ENCODE assay signal across 1 cellular context in the genomic region with DNA sequence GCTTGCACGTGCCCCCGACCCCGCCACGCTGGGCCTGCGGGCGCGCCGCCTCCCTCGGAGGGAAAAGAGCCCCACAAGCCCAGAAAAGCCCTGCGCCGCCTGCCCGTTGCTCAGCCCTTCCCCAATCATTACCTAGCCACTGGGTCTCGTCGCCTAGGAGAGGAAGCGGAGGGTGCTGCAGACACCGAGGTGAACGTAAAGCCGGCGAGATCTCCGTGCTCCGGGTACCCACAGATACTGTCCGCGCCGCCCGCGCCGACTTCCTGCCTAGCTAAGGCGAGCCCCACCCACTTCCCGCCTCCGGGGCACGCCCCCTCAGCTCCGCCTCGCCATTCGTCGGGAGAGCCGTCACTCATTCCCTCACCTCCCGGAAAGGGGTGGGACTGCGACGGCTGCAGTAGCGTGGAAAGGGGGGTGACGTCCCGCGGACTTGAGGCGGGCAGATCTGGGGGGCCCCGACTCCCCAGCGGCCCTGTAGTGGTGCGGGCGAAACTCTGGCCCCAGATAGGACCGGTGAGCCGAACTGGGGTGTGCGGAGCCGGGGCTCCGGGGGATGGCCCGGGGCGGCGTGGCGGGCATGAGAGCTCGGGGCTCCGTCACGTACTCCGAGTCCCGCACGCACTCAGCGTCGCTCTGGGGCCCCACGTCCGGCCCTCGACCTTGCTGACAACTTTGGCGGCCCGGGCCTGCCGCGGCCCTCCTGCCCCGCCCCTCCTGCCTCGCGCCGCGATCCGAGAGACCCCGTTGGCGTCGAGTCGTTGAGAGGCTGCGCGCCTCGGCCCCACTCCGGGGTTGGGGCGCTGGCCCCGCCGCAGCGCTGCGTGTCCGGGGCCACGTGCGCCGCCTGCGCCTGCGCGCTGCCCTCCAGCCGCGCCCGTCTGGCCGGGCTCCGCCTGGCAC.
TF ChIP-seq lines count a peak whose summit lies in the region.

TSS of gene ENO1 (minus strand) at position 239 of the 900 bp plus-strand sequence. CDS start 3,778 bp downstream, outside the sequence.

TF ChIP-seq in HepG2, 621 proteins besides CTCF, POLR2A, EP300 and RAD21 (continued from another document and continues in another):
- TF ChIP-seq GRHL1 (CRISPR knock-in tag; conservative IDR thresholded peaks at IDR 0.05) (no peak), SNAPC5 (CRISPR knock-in tag; IDR thresholded peaks at IDR 0.05; ENCODE audit: borderline replicate concordance) (peak; percentile 87; the same call in 1 of the 2 replicates), SP2 (CRISPR knock-in tag; IDR thresholded peaks at IDR 0.05) (peak; percentile 98), SRSF4 (IDR thresholded peaks at IDR 0.05; ENCODE audit: low read depth, low read length, poor library complexity, severe bottlenecking) (no peak), ZNF296 (CRISPR knock-in tag; conservative IDR thresholded peaks at IDR 0.05) (no peak), NKX3-1 (CRISPR knock-in tag; IDR thresholded peaks at IDR 0.05) (peak; percentile 96), ELF3 (CRISPR knock-in tag; IDR thresholded peaks at IDR 0.05) (peak; percentile 89), ZNF253 (CRISPR knock-in tag; IDR thresholded peaks at IDR 0.05; ENCODE audit: borderline replicate concordance) (peak; percentile 94; the same call in 1 of the 2 replicates), ZNF570 (CRISPR knock-in tag; IDR thresholded peaks at IDR 0.05; ENCODE audit: borderline replicate concordance) (no peak), PAF1 (CRISPR knock-in tag; IDR thresholded peaks at IDR 0.05) (no peak), ZNF280D (CRISPR knock-in tag; IDR thresholded peaks at IDR 0.05) (peak; percentile 78), CEBPB (IDR thresholded peaks at IDR 0.05; ENCODE audit: borderline replicate concordance, low read depth, low read length) (no peak), HNRNPUL1 (IDR thresholded peaks at IDR 0.05; ENCODE audit: low read depth, low read length) (no peak), SSRP1 (CRISPR knock-in tag; IDR thresholded peaks at IDR 0.05) (no peak; the same call in 1 of the 2 replicates), KLF12 (CRISPR knock-in tag; IDR thresholded peaks at IDR 0.05; ENCODE audit: borderline replicate concordance) (peak; percentile 93), ETV6 (CRISPR knock-in tag; conservative IDR thresholded peaks at IDR 0.05) (peak; percentile 63; the same call in 1 of the 2 replicates), KDM1A (CRISPR knock-in tag; IDR thresholded peaks at IDR 0.05) (no peak), NFE2L2 (IDR thresholded peaks at IDR 0.05; ENCODE audit: low read length) (no peak), NCOA1 (CRISPR knock-in tag; IDR thresholded peaks at IDR 0.05) (peak; percentile 78; the same call in 1 of the 2 replicates), PHF5A (CRISPR knock-in tag; IDR thresholded peaks at IDR 0.05; ENCODE audit: low read depth, unreplicated experiment) (peak; percentile 38), ARID2 (CRISPR knock-in tag; IDR thresholded peaks at IDR 0.05; ENCODE audit: borderline replicate concordance) (peak; percentile 65; the same call in 1 of the 2 replicates), ZNF660 (CRISPR knock-in tag; IDR thresholded peaks at IDR 0.05; ENCODE audit: borderline replicate concordance, low read depth) (no peak), ZNF225 (CRISPR knock-in tag; IDR thresholded peaks at IDR 0.05) (peak; percentile 66; the same call in 1 of the 2 replicates), HNRNPLL (IDR thresholded peaks at IDR 0.05; ENCODE audit: low read depth, low read length, poor library complexity, severe bottlenecking) (peak; percentile 85), HES4 (CRISPR knock-in tag; IDR thresholded peaks at IDR 0.05; ENCODE audit: borderline replicate concordance) (peak; percentile 100), U2AF1 (optimal IDR thresholded peaks at IDR 0.05; ENCODE audit: low read depth, low read length) (peak; percentile 48), THAP11 (CRISPR knock-in tag; IDR thresholded peaks at IDR 0.05) (peak; percentile 80; the same call in 1 of the 2 replicates), TRIM22 (IDR thresholded peaks at IDR 0.05) (no peak), PAX8 (CRISPR knock-in tag; IDR thresholded peaks at IDR 0.05; ENCODE audit: borderline replicate concordance) (0 out of 2 replicates have a peak, but pooled peaks have one; percentile 78), KAT7 (CRISPR knock-in tag; IDR thresholded peaks at IDR 0.05; ENCODE audit: borderline replicate concordance) (peak; percentile 80; the same call in 1 of the 2 replicates), NFATC3 (CRISPR knock-in tag; IDR thresholded peaks at IDR 0.05) (no peak), DMAP1 (CRISPR knock-in tag; IDR thresholded peaks at IDR 0.05) (peak; percentile 92), ZNF496 (CRISPR knock-in tag; IDR thresholded peaks at IDR 0.05; ENCODE audit: insufficient replicate concordance) (peak; percentile 44), ZBTB21 (CRISPR knock-in tag; IDR thresholded peaks at IDR 0.05) (no peak)
- TF ChIP-seq, protein P1, sequence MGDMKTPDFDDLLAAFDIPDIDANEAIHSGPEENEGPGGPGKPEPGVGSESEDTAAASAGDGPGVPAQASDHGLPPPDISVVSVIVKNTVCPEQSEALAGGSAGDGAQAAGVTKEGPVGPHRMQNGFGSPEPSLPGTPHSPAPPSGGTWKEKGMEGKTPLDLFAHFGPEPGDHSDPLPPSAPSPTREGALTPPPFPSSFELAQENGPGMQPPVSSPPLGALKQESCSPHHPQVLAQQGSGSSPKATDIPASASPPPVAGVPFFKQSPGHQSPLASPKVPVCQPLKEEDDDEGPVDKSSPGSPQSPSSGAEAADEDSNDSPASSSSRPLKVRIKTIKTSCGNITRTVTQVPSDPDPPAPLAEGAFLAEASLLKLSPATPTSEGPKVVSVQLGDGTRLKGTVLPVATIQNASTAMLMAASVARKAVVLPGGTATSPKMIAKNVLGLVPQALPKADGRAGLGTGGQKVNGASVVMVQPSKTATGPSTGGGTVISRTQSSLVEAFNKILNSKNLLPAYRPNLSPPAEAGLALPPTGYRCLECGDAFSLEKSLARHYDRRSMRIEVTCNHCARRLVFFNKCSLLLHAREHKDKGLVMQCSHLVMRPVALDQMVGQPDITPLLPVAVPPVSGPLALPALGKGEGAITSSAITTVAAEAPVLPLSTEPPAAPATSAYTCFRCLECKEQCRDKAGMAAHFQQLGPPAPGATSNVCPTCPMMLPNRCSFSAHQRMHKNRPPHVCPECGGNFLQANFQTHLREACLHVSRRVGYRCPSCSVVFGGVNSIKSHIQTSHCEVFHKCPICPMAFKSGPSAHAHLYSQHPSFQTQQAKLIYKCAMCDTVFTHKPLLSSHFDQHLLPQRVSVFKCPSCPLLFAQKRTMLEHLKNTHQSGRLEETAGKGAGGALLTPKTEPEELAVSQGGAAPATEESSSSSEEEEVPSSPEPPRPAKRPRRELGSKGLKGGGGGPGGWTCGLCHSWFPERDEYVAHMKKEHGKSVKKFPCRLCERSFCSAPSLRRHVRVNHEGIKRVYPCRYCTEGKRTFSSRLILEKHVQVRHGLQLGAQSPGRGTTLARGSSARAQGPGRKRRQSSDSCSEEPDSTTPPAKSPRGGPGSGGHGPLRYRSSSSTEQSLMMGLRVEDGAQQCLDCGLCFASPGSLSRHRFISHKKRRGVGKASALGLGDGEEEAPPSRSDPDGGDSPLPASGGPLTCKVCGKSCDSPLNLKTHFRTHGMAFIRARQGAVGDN (CRISPR knock-in tag; IDR thresholded peaks at IDR 0.05), result peak; percentile 90
- TF ChIP-seq, protein P2, sequence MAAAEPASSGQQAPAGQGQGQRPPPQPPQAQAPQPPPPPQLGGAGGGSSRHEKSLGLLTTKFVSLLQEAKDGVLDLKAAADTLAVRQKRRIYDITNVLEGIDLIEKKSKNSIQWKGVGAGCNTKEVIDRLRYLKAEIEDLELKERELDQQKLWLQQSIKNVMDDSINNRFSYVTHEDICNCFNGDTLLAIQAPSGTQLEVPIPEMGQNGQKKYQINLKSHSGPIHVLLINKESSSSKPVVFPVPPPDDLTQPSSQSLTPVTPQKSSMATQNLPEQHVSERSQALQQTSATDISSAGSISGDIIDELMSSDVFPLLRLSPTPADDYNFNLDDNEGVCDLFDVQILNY (CRISPR knock-in tag; conservative IDR thresholded peaks at IDR 0.05), result peak; percentile 50
- TF ChIP-seq, protein P3, sequence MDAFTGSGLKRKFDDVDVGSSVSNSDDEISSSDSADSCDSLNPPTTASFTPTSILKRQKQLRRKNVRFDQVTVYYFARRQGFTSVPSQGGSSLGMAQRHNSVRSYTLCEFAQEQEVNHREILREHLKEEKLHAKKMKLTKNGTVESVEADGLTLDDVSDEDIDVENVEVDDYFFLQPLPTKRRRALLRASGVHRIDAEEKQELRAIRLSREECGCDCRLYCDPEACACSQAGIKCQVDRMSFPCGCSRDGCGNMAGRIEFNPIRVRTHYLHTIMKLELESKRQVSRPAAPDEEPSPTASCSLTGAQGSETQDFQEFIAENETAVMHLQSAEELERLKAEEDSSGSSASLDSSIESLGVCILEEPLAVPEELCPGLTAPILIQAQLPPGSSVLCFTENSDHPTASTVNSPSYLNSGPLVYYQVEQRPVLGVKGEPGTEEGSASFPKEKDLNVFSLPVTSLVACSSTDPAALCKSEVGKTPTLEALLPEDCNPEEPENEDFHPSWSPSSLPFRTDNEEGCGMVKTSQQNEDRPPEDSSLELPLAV (CRISPR knock-in tag; conservative IDR thresholded peaks at IDR 0.05; ENCODE audit: low read depth), result peak; percentile 89; the same call in 1 of the 2 replicates
- TF ChIP-seq, protein P4, sequence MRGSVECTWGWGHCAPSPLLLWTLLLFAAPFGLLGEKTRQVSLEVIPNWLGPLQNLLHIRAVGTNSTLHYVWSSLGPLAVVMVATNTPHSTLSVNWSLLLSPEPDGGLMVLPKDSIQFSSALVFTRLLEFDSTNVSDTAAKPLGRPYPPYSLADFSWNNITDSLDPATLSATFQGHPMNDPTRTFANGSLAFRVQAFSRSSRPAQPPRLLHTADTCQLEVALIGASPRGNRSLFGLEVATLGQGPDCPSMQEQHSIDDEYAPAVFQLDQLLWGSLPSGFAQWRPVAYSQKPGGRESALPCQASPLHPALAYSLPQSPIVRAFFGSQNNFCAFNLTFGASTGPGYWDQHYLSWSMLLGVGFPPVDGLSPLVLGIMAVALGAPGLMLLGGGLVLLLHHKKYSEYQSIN (CRISPR knock-in tag; IDR thresholded peaks at IDR 0.05; ENCODE audit: borderline replicate concordance), result peak; percentile 86; the same call in 1 of the 2 replicates
